Comparison of ENCODE assay signal across 1 cellular context in genomic region chr7:6577369-6578113, GRCh38.
TF ChIP-seq lines count a peak whose summit lies in the region.

TSS of gene ZDHHC4 (plus strand) at chr7:6577454. CDS start at chr7:6580562, 3,108 bp downstream.

TF ChIP-seq in H1, 55 proteins besides CTCF, POLR2A, EP300 and RAD21 (continued from another document):
- TF ChIP-seq POU5F1 (IDR thresholded peaks at IDR 0.05; ENCODE audit: low read depth, low read length) (no peak), MAFK (IDR thresholded peaks at IDR 0.05; ENCODE audit: low read depth, low read length) (no peak), CREB1 (IDR thresholded peaks at IDR 0.05) (peak; percentile 90), SP2 (IDR thresholded peaks at IDR 0.05; ENCODE audit: low read length) (no peak), HDAC6 (IDR thresholded peaks at IDR 0.05; ENCODE audit: low read depth, low read length) (no peak), CHD2 (IDR thresholded peaks at IDR 0.05; ENCODE audit: low read length) (peak; percentile 55; the same call in 1 of the 2 replicates), CHD1 (IDR thresholded peaks at IDR 0.05; ENCODE audit: low read depth, low read length) (no peak), RXRA (IDR thresholded peaks at IDR 0.05; ENCODE audit: insufficient read depth, low read depth, low read length) (no peak), SAP30 (IDR thresholded peaks at IDR 0.05; ENCODE audit: insufficient read depth, insufficient replicate concordance, low read length) (no peak), CHD7 (IDR thresholded peaks at IDR 0.05; ENCODE audit: insufficient replicate concordance, low read length) (no peak), SIX5 (IDR thresholded peaks at IDR 0.05; ENCODE audit: low read depth, low read length) (no peak), TAF1 (IDR thresholded peaks at IDR 0.05; ENCODE audit: low read depth, low read length) (peak; percentile 60; the same call in 1 of the 2 replicates), CTBP2 (IDR thresholded peaks at IDR 0.05; ENCODE audit: borderline replicate concordance, insufficient read depth, insufficient read length, low read length) (no peak), CBX5 (IDR thresholded peaks at IDR 0.05; ENCODE audit: low read depth, low read length) (no peak), NRF1 (IDR thresholded peaks at IDR 0.05; ENCODE audit: low read depth, low read length) (no peak), TAF7 (optimal IDR thresholded peaks at IDR 0.05; ENCODE audit: borderline replicate concordance, low read depth, low read length) (no peak), JUND (IDR thresholded peaks at IDR 0.05; ENCODE audit: low read length) (no peak), POLR2AphosphoS5 (IDR thresholded peaks at IDR 0.05; ENCODE audit: low read depth, low read length) (peak; percentile 77), YY1 (IDR thresholded peaks at IDR 0.05; ENCODE audit: low read depth, low read length) (no peak), SP1 (IDR thresholded peaks at IDR 0.05; ENCODE audit: low read depth, low read length) (no peak), ATF3 (IDR thresholded peaks at IDR 0.05; ENCODE audit: insufficient read depth, low read depth, low read length) (no peak), KDM1A (IDR thresholded peaks at IDR 0.05; ENCODE audit: borderline replicate concordance, low read length) (no peak), ATF2 (IDR thresholded peaks at IDR 0.05; ENCODE audit: low read length) (no peak), SIN3A (conservative IDR thresholded peaks at IDR 0.05 in 1 of 2, IDR thresholded peaks at IDR 0.05 in 1 of 2; ENCODE audit: low read depth in 1 of 2, low read length in 2 of 2) (no peak), EZH2 (IDR thresholded peaks at IDR 0.05; ENCODE audit: low read depth, low read length, severe bottlenecking) (no peak), BRCA1 (IDR thresholded peaks at IDR 0.05; ENCODE audit: low read depth, low read length) (no peak), CEBPB (IDR thresholded peaks at IDR 0.05; ENCODE audit: low read depth, low read length) (no peak), SUZ12 (IDR thresholded peaks at IDR 0.05; ENCODE audit: low read length) (no peak)
- TF ChIP-seq, protein P1, sequence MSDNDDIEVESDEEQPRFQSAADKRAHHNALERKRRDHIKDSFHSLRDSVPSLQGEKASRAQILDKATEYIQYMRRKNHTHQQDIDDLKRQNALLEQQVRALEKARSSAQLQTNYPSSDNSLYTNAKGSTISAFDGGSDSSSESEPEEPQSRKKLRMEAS (IDR thresholded peaks at IDR 0.05), result peak; percentile 38; the same call in 1 of the 2 replicates
- TF ChIP-seq, protein P2, sequence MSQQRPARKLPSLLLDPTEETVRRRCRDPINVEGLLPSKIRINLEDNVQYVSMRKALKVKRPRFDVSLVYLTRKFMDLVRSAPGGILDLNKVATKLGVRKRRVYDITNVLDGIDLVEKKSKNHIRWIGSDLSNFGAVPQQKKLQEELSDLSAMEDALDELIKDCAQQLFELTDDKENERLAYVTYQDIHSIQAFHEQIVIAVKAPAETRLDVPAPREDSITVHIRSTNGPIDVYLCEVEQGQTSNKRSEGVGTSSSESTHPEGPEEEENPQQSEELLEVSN (IDR thresholded peaks at IDR 0.05), result no peak
TF ChIP-seq in H1: peak in this region for 9.
